Comparison of ENCODE assay signal across 31 cellular contexts in the genomic region with DNA sequence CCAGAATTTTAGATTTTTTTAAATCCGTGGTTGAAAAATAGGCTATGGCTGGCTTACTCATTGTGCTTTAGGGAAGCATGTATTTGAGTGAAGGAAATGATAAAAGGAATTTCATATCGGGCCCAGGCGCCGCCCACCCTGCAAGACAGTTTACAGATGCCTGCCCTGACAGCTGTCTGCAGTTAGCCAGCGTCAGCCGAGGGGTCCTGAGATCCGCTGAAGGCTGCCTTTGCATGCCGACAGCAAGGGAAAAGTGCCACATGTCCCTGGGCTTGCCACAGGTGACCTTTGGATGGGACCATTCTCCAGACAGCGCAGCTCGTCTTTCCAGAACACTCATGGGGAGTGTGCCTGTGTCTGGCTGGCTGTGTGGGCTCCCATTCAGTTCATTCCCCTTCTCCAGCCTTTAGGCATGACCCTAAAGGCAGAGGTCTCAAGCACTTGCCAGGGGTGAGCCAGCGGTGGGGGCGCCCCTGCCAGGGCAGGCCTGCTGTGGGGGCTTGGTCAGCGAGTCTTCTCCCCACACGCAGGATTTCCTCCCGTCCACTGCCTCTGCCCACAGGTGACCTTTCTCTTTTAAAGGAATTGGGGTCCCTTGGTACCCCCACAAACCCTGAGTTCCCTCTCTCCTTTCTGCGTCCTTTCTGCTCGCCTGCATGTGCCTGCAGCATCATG.
"Had no signal": no experiment of that assay in that cellular context is flagged by ENCODE, and none has a peak within 500 bp of the region (broad histone marks: within the 10 kb centered on the region; RNA-seq: fewer than 3 reads in every experiment).

No MANE protein-coding gene starts in this region.

- H3K4me1 Mint-ChIP-seq: brain, mesothelial cell of epicardium had no signal

- H3K27ac ChIP-seq: ascending aorta, gastrocnemius medialis, pancreas, prostate gland, stomach, thyroid gland, upper lobe of left lung, vagina, WERI-Rb-1 had no signal

- H3K4me3 Mint-ChIP-seq: activated CD4-positive, alpha-beta T cell treated with anti-CD3 and anti-CD28 coated beads, Interleukin-2, amount 10 ng/mL, durations not matched to agents 7 days and 5 days; activated CD8-positive, alpha-beta T cell treated with anti-CD3 and anti-CD28 coated beads for 36 hours; activated T-cell treated with anti-CD3 and anti-CD28 coated beads, Interleukin-2, amount 50 U/mL, for 72 hours; brain; effector memory CD8-positive, alpha-beta T cell; mesothelial cell of epicardium; naive B cell; nephron progenitor cell; stimulated activated effector memory CD8-positive, alpha-beta T cell treated with anti-CD3 and anti-CD28 coated beads, Interleukin-12 subunit alpha, Interleukin-12 subunit beta, amount 100 ng/mL, for 72 hours; T-helper 2 cell treated with Interferon-gamma antibody and Interleukin-4, amounts not matched to agents 5 μg/mL and 100 μg/mL, for 36 hours had no signal

- DNase-seq: activated CD4-positive, alpha-beta T cell treated with anti-CD3 and anti-CD28 coated beads, Interleukin-2, amount 10 ng/mL, durations not matched to agents 7 days and 5 days; activated CD4-positive, CD25-positive, alpha-beta regulatory T cell treated with anti-CD3 and anti-CD28 coated beads, Interleukin-2, amount 50 U/mL, for 72 hours; activated CD8-positive, alpha-beta T cell treated with anti-CD3 and anti-CD28 coated beads for 36 hours; activated effector memory CD4-positive, alpha-beta T cell treated with Interleukin-2 at 50 U/mL for 16 hours; activated naive CD4-positive, alpha-beta T cell treated with anti-CD3 and anti-CD28 coated beads, Interleukin-2, amount 50 U/mL, for 16 hours; activated T-cell treated with anti-CD3 and anti-CD28 coated beads for 4 hours; activated T-cell treated with anti-CD3 and anti-CD28 coated beads, Interleukin-2, amount 50 U/mL, for 72 hours; cortex of kidney; effector memory CD8-positive, alpha-beta T cell; erythroblast; gastrocnemius medialis; glutamatergic neuron; naive B cell; nephron progenitor cell; nucleus accumbens; pancreas; retina; small intestine; stimulated activated CD4-positive, alpha-beta T cell treated with anti-CD3 and anti-CD28 coated beads, Interleukin-4, amount 100 ng/mL, for 24 hours; stomach; T-helper 1 cell; thyroid gland; WERI-Rb-1 had no signal

- H3K27me3 Mint-ChIP-seq: activated CD4-positive, alpha-beta T cell treated with anti-CD3 and anti-CD28 coated beads, Interleukin-2, amount 10 ng/mL, durations not matched to agents 7 days and 5 days; activated CD8-positive, alpha-beta T cell treated with anti-CD3 and anti-CD28 coated beads for 36 hours; brain; effector memory CD8-positive, alpha-beta T cell; naive B cell had no signal

- H3K27ac Mint-ChIP-seq: activated CD4-positive, alpha-beta T cell treated with anti-CD3 and anti-CD28 coated beads, Interleukin-2, amount 10 ng/mL, durations not matched to agents 7 days and 5 days; activated CD8-positive, alpha-beta T cell treated with anti-CD3 and anti-CD28 coated beads for 36 hours; effector memory CD8-positive, alpha-beta T cell; mesothelial cell of epicardium; nephron progenitor cell; stimulated activated effector memory CD8-positive, alpha-beta T cell treated with anti-CD3 and anti-CD28 coated beads, Interleukin-12 subunit alpha, Interleukin-12 subunit beta, amount 100 ng/mL, for 72 hours; T-helper 2 cell treated with Interferon-gamma antibody and Interleukin-4, amounts not matched to agents 5 μg/mL and 100 μg/mL, for 36 hours had no signal

- H3K9me3 Mint-ChIP-seq: activated CD4-positive, alpha-beta T cell treated with anti-CD3 and anti-CD28 coated beads, Interleukin-2, amount 10 ng/mL, durations not matched to agents 7 days and 5 days; activated CD8-positive, alpha-beta T cell treated with anti-CD3 and anti-CD28 coated beads for 36 hours; activated T-cell treated with anti-CD3 and anti-CD28 coated beads, Interleukin-2, amount 50 U/mL, for 72 hours; effector memory CD8-positive, alpha-beta T cell; naive B cell; stimulated activated effector memory CD8-positive, alpha-beta T cell treated with anti-CD3 and anti-CD28 coated beads, Interleukin-12 subunit alpha, Interleukin-12 subunit beta, amount 100 ng/mL, for 72 hours; T-helper 2 cell treated with Interferon-gamma antibody and Interleukin-4, amounts not matched to agents 5 μg/mL and 100 μg/mL, for 36 hours had no signal
